In genomic region chr19:12090807-12091206, GRCh38 we compare ENCODE assay signal across 8 cellular contexts. TPM values are rescaled to one million over a fixed set of nuclear protein-coding genes. Genes with fewer than 3 reads are reported as not detected.
DNase-seq lines count a peak whose midpoint lies in the region; ATAC-seq, FAIRE-seq and TF ChIP-seq lines count a peak whose summit lies in the region.

No MANE protein-coding gene starts in this region.

- H3K4me2 ChIP-seq in Karpas-422 (ENCODE audit: low read depth, low read length, poor library complexity, severe bottlenecking), result peak overlapping the region; percentile 12

- no peaks in the 10 kb centered on the region for H3K27me3 ChIP-seq in Karpas-422 (ENCODE audit: low read length)
- H3K27me3 ChIP-seq in bronchial epithelial cell (ENCODE audit: control insufficient read depth, insufficient read depth, low read length), result no peaks in the 10 kb centered on the region
- no peaks in the 10 kb centered on the region for H3K27me3 ChIP-seq in kidney epithelial cell (ENCODE audit: control insufficient read depth, insufficient read depth, low read length)

- H3K79me2 ChIP-seq in Karpas-422 (ENCODE audit: low read length), result peaks cover 24% of the 10 kb centered on the region

- H3K9me3 ChIP-seq in Karpas-422 (ENCODE audit: low read length), result peaks cover 3% of the 10 kb centered on the region

- TF ChIP-seq CTCF in VCaP (conservative IDR thresholded peaks at IDR 0.05) (peak; percentile 78), bronchial epithelial cell (IDR thresholded peaks at IDR 0.05; ENCODE audit: insufficient read depth, low read length, severe bottlenecking) (peak; percentile 59), kidney epithelial cell (IDR thresholded peaks at IDR 0.05; ENCODE audit: insufficient read depth, low read length, poor library complexity, severe bottlenecking) (peak; percentile 24)

- H3K9me2 ChIP-seq in Karpas-422 (replicated peaks; ENCODE audit: insufficient read depth, low read length), result no peaks in the 10 kb centered on the region

- H2AFZ ChIP-seq in Karpas-422 (ENCODE audit: low read length), result no peak overlapping the region

- H4K20me1 ChIP-seq in Karpas-422 (ENCODE audit: insufficient read depth, low read depth, low read length), result no peaks in the 10 kb centered on the region

- no peak overlapping the region for H3K9ac ChIP-seq in Karpas-422 (ENCODE audit: low read length)

- DNase-seq in COLO668 (lab: John Stamatoyannopoulos, UW; ENCODE audit: unreplicated experiment), result peak; percentile 27
- DNase-seq in Karpas-422, result peak; percentile 92
- peak; percentile 29 for DNase-seq in bronchial epithelial cell (ENCODE audit: low read depth)
- no peak for DNase-seq in kidney epithelial cell (ENCODE audit: low read depth)
- peak; percentile 70 for DNase-seq in stimulated activated CD4-positive, alpha-beta T cell treated with anti-CD3 and anti-CD28 coated beads, Interleukin-4, amount 100 ng/mL, for 1 hour

- H3K4me1 ChIP-seq in Karpas-422 (ENCODE audit: low read length), result peaks cover 10% of the 10 kb centered on the region

- H3K36me3 ChIP-seq in Karpas-422 (ENCODE audit: insufficient read depth, low read length), result peaks cover 17% of the 10 kb centered on the region
- H3K36me3 ChIP-seq in bronchial epithelial cell (ENCODE audit: control insufficient read depth, insufficient read depth, low read length), result no peaks in the 10 kb centered on the region
- H3K36me3 ChIP-seq in kidney epithelial cell (ENCODE audit: control insufficient read depth, insufficient read depth, low read length), result no peaks in the 10 kb centered on the region

- ATAC-seq in HG02678 (IDR thresholded peaks at IDR 0.05; ENCODE audit: unreplicated experiment) (no peak), HG02938 (IDR thresholded peaks at IDR 0.05; ENCODE audit: unreplicated experiment) (no peak)

- H3K4me3 ChIP-seq in Karpas-422 (ENCODE audit: low read length), result no peak overlapping the region
- no peak overlapping the region for H3K4me3 ChIP-seq in bronchial epithelial cell (ENCODE audit: low read depth, low read length)
- no peak overlapping the region for H3K4me3 ChIP-seq in kidney epithelial cell (ENCODE audit: low read depth, low read length)

- H3K27ac ChIP-seq in Karpas-422 (ENCODE audit: low read length) (no peak overlapping the region), VCaP (no peak overlapping the region)

- no peak for FAIRE-seq in bronchial epithelial cell (lab: Jason Lieb, UNC)

RNA-seq across cellular contexts. Expression of gene ZNF844, which starts 26.3 kb away (rescaled TPM):
- total RNA-seq in Karpas-422 (2014; rRNA removed; shearing (Covaris generic); ENCODE audit: low replicate concordance), result 7.0 and 11.7 TPM in 2 replicates
- total RNA-seq in bronchial epithelial cell, result 1.6 and 4.1 TPM in 2 replicates
- total RNA-seq in kidney epithelial cell, result 4.1 and 4.7 TPM in 2 replicates

RNA-seq across cellular contexts. Expression of gene ZNF878, which starts 38.0 kb away (rescaled TPM):
- 0.71 and 0.79 TPM in 2 replicates for total RNA-seq in Karpas-422 (2014; rRNA removed; shearing (Covaris generic); ENCODE audit: low replicate concordance)
- total RNA-seq in bronchial epithelial cell (0.13 TPM in 1 of 2 replicates, not detected in the other), kidney epithelial cell (0.07 and 0.67 TPM in 2 replicates)

RNA-seq across cellular contexts. Expression of gene ZNF20, which starts 49.3 kb away (rescaled TPM):
- 6.2 and 10.0 TPM in 2 replicates for total RNA-seq in Karpas-422 (2014; rRNA removed; shearing (Covaris generic); ENCODE audit: low replicate concordance)
- total RNA-seq in bronchial epithelial cell, result 3.2 and 5.2 TPM in 2 replicates
- 2.7 and 4.2 TPM in 2 replicates for total RNA-seq in kidney epithelial cell

RNA-seq across cellular contexts. Expression of gene ZNF433, which starts 55.3 kb away (rescaled TPM):
- total RNA-seq in Karpas-422 (2014; rRNA removed; shearing (Covaris generic); ENCODE audit: low replicate concordance), result 4.4 and 6.0 TPM in 2 replicates
- total RNA-seq in bronchial epithelial cell, result 5.5 and 8.8 TPM in 2 replicates
- total RNA-seq in kidney epithelial cell, result 3.2 and 10.3 TPM in 2 replicates

Comparison
In these comparisons a context has a peak if more than half of its experiments do, and no peak if none do; other contexts are left out.
1. CTCF ChIP-seq: peak in every context shown above with its lines; median percentile 78 in VCaP; 59 in bronchial epithelial cell; 24 in kidney epithelial cell.